24 cellular contexts compared by ENCODE assay signal in the genomic region with DNA sequence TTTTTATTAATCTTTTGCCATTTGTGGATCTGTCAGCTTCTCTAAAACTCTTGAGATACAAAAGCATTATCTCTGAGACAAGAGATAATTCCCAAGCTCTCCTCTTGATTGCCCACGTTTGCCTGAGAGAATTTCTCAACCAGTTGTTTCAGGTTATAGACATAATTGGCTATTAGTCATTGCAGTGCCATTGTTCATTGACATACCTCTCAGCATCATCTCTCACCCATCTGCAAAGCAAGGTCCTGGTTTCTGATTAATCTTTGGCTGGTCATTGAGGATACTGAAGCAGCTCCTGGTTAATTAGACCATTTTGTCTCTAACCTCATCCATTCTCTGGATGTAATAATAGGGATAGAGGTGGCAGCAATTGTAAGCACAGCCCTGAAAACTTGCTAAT.
"Had no signal": no experiment of that assay in that cellular context is flagged by ENCODE, and none has a peak within 500 bp of the region (broad histone marks: within the 10 kb centered on the region; RNA-seq: fewer than 3 reads in every experiment).

No MANE protein-coding gene starts in this region.

- H3K9me3 ChIP-seq: esophagus muscularis mucosa, suprapubic skin, tibial artery, upper lobe of right lung had no signal

- H3K36me3 ChIP-seq: brain microvascular endothelial cell, esophagus muscularis mucosa, suprapubic skin, tibial artery, upper lobe of right lung had no signal

- H3K9me3 Mint-ChIP-seq: activated naive CD8-positive, alpha-beta T cell treated with anti-CD3 and anti-CD28 coated beads, Interleukin-2, amount 10 ng/mL, durations not matched to agents 7 days and 5 days; neural crest cell had no signal

- H3K36me3 Mint-ChIP-seq: activated naive CD8-positive, alpha-beta T cell treated with anti-CD3 and anti-CD28 coated beads, Interleukin-2, amount 10 ng/mL, durations not matched to agents 7 days and 5 days; naive thymus-derived CD4-positive, alpha-beta T cell had no signal

- H3K27me3 ChIP-seq: brain microvascular endothelial cell, dorsolateral prefrontal cortex, esophagus muscularis mucosa, suprapubic skin, tibial artery, upper lobe of right lung had no signal

- H3K4me3 Mint-ChIP-seq: activated CD4-positive, alpha-beta T cell treated with anti-CD3 and anti-CD28 coated beads for 36 hours; activated CD8-positive, alpha-beta T cell treated with anti-CD3 and anti-CD28 coated beads, Interleukin-2, amount 10 ng/mL, durations not matched to agents 7 days and 5 days; activated naive CD4-positive, alpha-beta T cell treated with anti-CD3 and anti-CD28 coated beads for 36 hours; activated naive CD8-positive, alpha-beta T cell treated with anti-CD3 and anti-CD28 coated beads, Interleukin-2, amount 10 ng/mL, durations not matched to agents 7 days and 5 days; effector memory CD8-positive, alpha-beta T cell; naive thymus-derived CD4-positive, alpha-beta T cell; neural crest cell had no signal

- DNase-seq: activated CD4-positive, alpha-beta T cell treated with anti-CD3 and anti-CD28 coated beads for 36 hours; activated CD4-positive, CD25-positive, alpha-beta regulatory T cell; activated CD8-positive, alpha-beta T cell treated with anti-CD3 and anti-CD28 coated beads, Interleukin-2, amount 10 ng/mL, durations not matched to agents 7 days and 5 days; activated effector memory CD4-positive, alpha-beta T cell treated with Interleukin-2 at 50 U/mL for 16 hours; activated naive CD4-positive, alpha-beta T cell treated with anti-CD3 and anti-CD28 coated beads for 36 hours; activated naive CD8-positive, alpha-beta T cell treated with anti-CD3 and anti-CD28 coated beads, Interleukin-2, amount 10 ng/mL, durations not matched to agents 7 days and 5 days; brain microvascular endothelial cell; dorsolateral prefrontal cortex; effector memory CD8-positive, alpha-beta T cell; foreskin melanocyte; islet precursor cell; midbrain; naive thymus-derived CD4-positive, alpha-beta T cell; right cardiac atrium; stimulated activated CD4-positive, alpha-beta T cell treated with anti-CD3 and anti-CD28 coated beads, Interleukin-15, amount 100 ng/mL, for 24 hours; stimulated activated CD4-positive, alpha-beta T cell treated with anti-CD3 and anti-CD28 coated beads, Interleukin-2, amount 100 ng/mL, for 24 hours; stimulated activated naive CD4-positive, alpha-beta T cell; T-helper 1 cell; tibial artery; upper lobe of right lung had no signal

- ATAC-seq: activated CD4-positive, alpha-beta T cell treated with anti-CD3 and anti-CD28 coated beads for 36 hours; activated CD8-positive, alpha-beta T cell treated with anti-CD3 and anti-CD28 coated beads, Interleukin-2, amount 10 ng/mL, durations not matched to agents 7 days and 5 days; effector memory CD8-positive, alpha-beta T cell; naive thymus-derived CD4-positive, alpha-beta T cell; right cardiac atrium; upper lobe of right lung had no signal

- H3K27ac Mint-ChIP-seq: activated CD4-positive, alpha-beta T cell treated with anti-CD3 and anti-CD28 coated beads for 36 hours; activated CD8-positive, alpha-beta T cell treated with anti-CD3 and anti-CD28 coated beads, Interleukin-2, amount 10 ng/mL, durations not matched to agents 7 days and 5 days; activated naive CD4-positive, alpha-beta T cell treated with anti-CD3 and anti-CD28 coated beads for 36 hours; activated naive CD8-positive, alpha-beta T cell treated with anti-CD3 and anti-CD28 coated beads, Interleukin-2, amount 10 ng/mL, durations not matched to agents 7 days and 5 days; effector memory CD8-positive, alpha-beta T cell; naive thymus-derived CD4-positive, alpha-beta T cell had no signal

- H3K4me1 ChIP-seq: esophagus muscularis mucosa, suprapubic skin, tibial artery, upper lobe of right lung had no signal

- H3K4me3 ChIP-seq: coronary artery, dorsolateral prefrontal cortex, esophagus muscularis mucosa, suprapubic skin, tibial artery, upper lobe of right lung had no signal

- H3K27ac ChIP-seq: brain microvascular endothelial cell, coronary artery, dorsolateral prefrontal cortex, esophagus muscularis mucosa, suprapubic skin, tibial artery, upper lobe of right lung had no signal

- H3K4me1 Mint-ChIP-seq: activated CD4-positive, alpha-beta T cell treated with anti-CD3 and anti-CD28 coated beads for 36 hours; activated naive CD8-positive, alpha-beta T cell treated with anti-CD3 and anti-CD28 coated beads, Interleukin-2, amount 10 ng/mL, durations not matched to agents 7 days and 5 days; naive thymus-derived CD4-positive, alpha-beta T cell; neural crest cell had no signal

- H3K27me3 Mint-ChIP-seq: activated CD4-positive, alpha-beta T cell treated with anti-CD3 and anti-CD28 coated beads for 36 hours; activated naive CD8-positive, alpha-beta T cell treated with anti-CD3 and anti-CD28 coated beads, Interleukin-2, amount 10 ng/mL, durations not matched to agents 7 days and 5 days; effector memory CD8-positive, alpha-beta T cell; naive thymus-derived CD4-positive, alpha-beta T cell had no signal
